ENCODE assay signal across 7 cellular contexts in the genomic region with DNA sequence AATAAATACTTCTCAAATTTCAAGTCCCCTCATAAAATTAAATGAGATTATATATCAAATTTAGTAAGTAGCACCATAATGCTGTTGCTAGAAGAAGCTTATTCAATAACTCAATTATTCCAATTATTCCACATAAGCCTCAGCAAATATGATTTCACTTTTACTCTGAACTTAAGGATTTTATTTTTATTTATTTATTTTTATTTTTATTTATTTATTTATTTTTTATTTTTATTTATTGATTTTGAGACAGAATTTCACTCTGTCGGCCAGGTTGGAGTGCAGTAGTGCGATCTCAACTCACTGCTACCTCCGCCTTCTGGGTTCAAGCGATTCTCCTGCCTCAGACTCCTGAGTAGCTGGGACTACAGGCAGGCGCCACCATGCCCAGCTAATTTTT.
"Had no signal": no experiment of that assay in that cellular context is flagged by ENCODE, and none has a peak within 500 bp of the region (broad histone marks: within the 10 kb centered on the region; RNA-seq: fewer than 3 reads in every experiment).

No MANE protein-coding gene starts in this region.

- ATAC-seq: GM12878 had no signal

- H3K4me3 ChIP-seq: GM12878 had no signal

- DNase-seq: GDM1, GF-D8 had no signal

- FAIRE-seq: GM12878, GM12891, GM12892, GM18507, GM19239 had no signal
